ENCODE assay signal across 10 cellular contexts in the genomic region with DNA sequence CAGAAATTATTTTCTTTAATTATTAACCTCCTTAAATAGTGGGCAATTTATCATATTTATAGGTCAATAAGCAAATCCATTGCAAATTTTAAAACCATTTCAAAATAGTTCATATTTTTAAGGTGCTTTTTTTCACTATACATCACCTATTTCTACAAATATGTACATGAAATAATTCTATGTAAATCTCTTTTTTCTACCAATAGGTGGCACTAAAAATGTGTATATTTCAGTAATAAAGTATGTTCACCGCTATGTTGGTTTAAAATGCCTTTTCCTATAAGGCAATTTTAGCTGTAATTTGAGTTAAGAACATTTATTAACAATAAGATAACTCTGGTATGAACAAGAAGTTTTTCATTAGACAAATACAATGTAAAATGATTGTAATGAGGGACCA.
A peak's percentile ranks its signal among the peaks of the same experiment; 100 is the strongest.
DNase-seq lines count a peak whose midpoint lies in the region; ATAC-seq and TF ChIP-seq lines count a peak whose summit lies in the region.
"Had no signal": no experiment of that assay in that cellular context is flagged by ENCODE, and none has a peak within 500 bp of the region (broad histone marks: within the 10 kb centered on the region; RNA-seq: fewer than 3 reads in every experiment).

No MANE protein-coding gene starts in this region.

- no peaks in the 10 kb centered on the region for H3K4me1 ChIP-seq in PC-9 (replicated peaks; ENCODE audit: insufficient read depth)
- H3K4me1 ChIP-seq: esophagus squamous epithelium had no signal

- ATAC-seq in GM18519 (IDR thresholded peaks at IDR 0.05; ENCODE audit: low FRiP score, unreplicated experiment) (peak; percentile 48), HG02884 (IDR thresholded peaks at IDR 0.05; ENCODE audit: unreplicated experiment) (no peak), HG03175 (IDR thresholded peaks at IDR 0.05; ENCODE audit: unreplicated experiment) (no peak)

- no peak overlapping the region for H3K27ac ChIP-seq in PC-9
- H3K27ac ChIP-seq: esophagus squamous epithelium had no signal

- intact Hi-C loops in PC-9 (cut with micrococcal nuclease; ENCODE audit: unreplicated experiment) = no loop called here

- POLR2A ChIA-PET in PC-9 (lab: Charles Lee; ENCODE audit: unreplicated experiment) = no interaction called here

- H3K4me3 ChIP-seq in PC-9 (no peak overlapping the region), fibroblast of villous mesenchyme (ENCODE audit: low read depth, low read length) (no peak overlapping the region)
- H3K4me3 ChIP-seq: esophagus squamous epithelium had no signal

- no peaks in the 10 kb centered on the region for H4K20me1 ChIP-seq in PC-9 (ENCODE audit: insufficient read depth)

- no peak overlapping the region for H3K4me2 ChIP-seq in PC-9

- no peaks in the 10 kb centered on the region for H3K79me2 ChIP-seq in PC-9 (ENCODE audit: low read depth)

- H2AFZ ChIP-seq in PC-9 = no peak overlapping the region

- CTCF ChIA-PET in PC-9 (lab: Charles Lee) = no interaction called here

- no peaks in the 10 kb centered on the region for H3K9me3 ChIP-seq in PC-9 (ENCODE audit: insufficient read depth, low read depth)
- H3K9me3 ChIP-seq: esophagus squamous epithelium had no signal

- DNase-seq in AML-193 (lab: John Stamatoyannopoulos, UW) = peak; percentile 26 to 32
- no peak for DNase-seq in PC-9
- peak; percentile 6 for DNase-seq in fibroblast of villous mesenchyme (ENCODE audit: low read depth)
- no peak for DNase-seq in C1 segment of cervical spinal cord (lab: John Stamatoyannopoulos, UW)
- no peak for DNase-seq in NOMO-1 treated with dmso at 0.1 percent for 144 hours (lab: John Stamatoyannopoulos, UW; ENCODE audit: unreplicated experiment)
- DNase-seq: activated gamma-delta T cell treated with Interleukin-2 at 50 U/mL for 16 hours, esophagus squamous epithelium had no signal

- no peaks in the 10 kb centered on the region for H3K9me2 ChIP-seq in PC-9 (ENCODE audit: insufficient read depth)

- H3K36me3 ChIP-seq in PC-9 (ENCODE audit: low read depth) = no peaks in the 10 kb centered on the region
- H3K36me3 ChIP-seq: esophagus squamous epithelium had no signal

- no TSS peak for BruUV-seq in PC-9 (replicated peaks; lab: Mats Ljungman, UMichigan)

- TF ChIP-seq CTCF in PC-9 (conservative IDR thresholded peaks at IDR 0.05) (peak; percentile 54), fibroblast of villous mesenchyme (IDR thresholded peaks at IDR 0.05; ENCODE audit: insufficient read depth, low read depth, low read length) (peak; percentile 5)

- H3F3A ChIP-seq in PC-9 (ENCODE audit: insufficient read depth, low read depth) = no peaks in the 10 kb centered on the region

- H3K27me3 ChIP-seq in PC-9 (ENCODE audit: insufficient read depth, low read depth) = no peaks in the 10 kb centered on the region
- H3K27me3 ChIP-seq: esophagus squamous epithelium had no signal

Comparison
In these comparisons a context has a peak if more than half of its experiments do, and no peak if none do; other contexts are left out.
1. DNase-seq: peak in AML-193 (2 of 2) and fibroblast of villous mesenchyme (single experiment); none in PC-9 (0 of 2), C1 segment of cervical spinal cord (0 of 14) and NOMO-1 treated with dmso at 0.1 percent for 144 hours (single experiment).